ENCODE assay signal across 2 cellular contexts in the genomic region with DNA sequence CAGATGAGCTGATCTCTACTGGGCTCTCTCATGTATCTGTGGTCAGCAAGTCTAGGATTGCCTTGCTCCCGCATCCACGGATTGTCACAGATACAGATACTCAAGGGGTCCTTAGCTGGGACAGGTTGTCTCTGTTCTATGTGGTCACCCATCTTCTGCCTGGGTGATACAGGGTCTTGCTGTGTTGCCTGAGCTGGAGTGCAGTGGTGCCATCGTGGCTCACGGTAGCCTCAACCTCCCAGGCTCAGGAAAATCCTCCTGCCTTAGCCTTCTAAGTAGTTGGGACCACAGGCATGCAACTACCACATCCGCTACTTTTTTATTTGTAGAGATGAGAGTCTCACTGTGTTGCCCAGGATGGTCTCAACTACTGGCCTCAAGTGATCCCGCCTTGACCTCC.
A peak's percentile ranks its signal among the peaks of the same experiment; 100 is the strongest.
TF ChIP-seq lines count a peak whose summit lies in the region.

No MANE protein-coding gene starts in this region.

TF ChIP-seq in HepG2, 621 proteins besides CTCF, POLR2A, EP300 and RAD21:
- TF ChIP-seq ZNF121 (CRISPR knock-in tag; IDR thresholded peaks at IDR 0.05) (0 out of 2 replicates have a peak, but pooled peaks have one; percentile 13), ZNF501 (CRISPR knock-in tag; IDR thresholded peaks at IDR 0.05) (no peak), ZNF225 (CRISPR knock-in tag; IDR thresholded peaks at IDR 0.05) (no peak), SKI (IDR thresholded peaks at IDR 0.05; ENCODE audit: partially characterized antibody) (no peak)
- TF ChIP-seq, protein P1, sequence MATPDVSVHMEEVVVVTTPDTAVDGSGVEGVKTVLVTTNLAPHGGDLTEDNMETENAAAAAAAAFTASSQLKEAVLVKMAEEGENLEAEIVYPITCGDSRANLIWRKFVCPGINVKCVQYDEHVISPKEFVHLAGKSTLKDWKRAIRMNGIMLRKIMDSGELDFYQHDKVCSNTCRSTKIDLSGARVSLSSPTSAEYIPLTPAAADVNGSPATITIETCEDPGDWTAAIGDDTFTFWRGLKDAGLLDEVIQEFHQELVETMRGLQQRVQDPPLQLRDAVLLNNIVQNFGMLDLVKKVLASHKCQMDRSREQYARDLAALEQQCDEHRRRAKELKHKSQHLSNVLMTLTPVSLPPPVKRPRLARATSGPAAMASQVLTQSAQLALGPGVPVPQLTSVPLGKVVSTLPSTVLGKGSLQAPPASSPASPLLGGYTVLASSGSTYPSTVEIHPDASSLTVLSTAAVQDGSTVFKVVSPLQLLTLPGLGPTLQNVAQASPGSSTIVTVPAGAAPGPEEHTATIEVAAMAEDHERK (CRISPR knock-in tag; IDR thresholded peaks at IDR 0.05; ENCODE audit: low read depth) = no peak

TF ChIP-seq in GM12878, 131 proteins besides CTCF, POLR2A, EP300 and RAD21:
- peak in 1 of 2 experiments; percentile 9; a peak in 2 of 4 replicates for TF ChIP-seq ETV6 (conservative IDR thresholded peaks at IDR 0.05 in 1 of 2, IDR thresholded peaks at IDR 0.05 in 1 of 2; ENCODE audit: borderline replicate concordance in 1 of 2, low read depth in 1 of 2)
- TF ChIP-seq SMAD5 (IDR thresholded peaks at IDR 0.05; ENCODE audit: low read depth) = no peak
- TF ChIP-seq NFXL1 (IDR thresholded peaks at IDR 0.05; ENCODE audit: borderline replicate concordance) = 0 out of 2 replicates have a peak, but pooled peaks have one; percentile 19
- TF ChIP-seq, protein P2, sequence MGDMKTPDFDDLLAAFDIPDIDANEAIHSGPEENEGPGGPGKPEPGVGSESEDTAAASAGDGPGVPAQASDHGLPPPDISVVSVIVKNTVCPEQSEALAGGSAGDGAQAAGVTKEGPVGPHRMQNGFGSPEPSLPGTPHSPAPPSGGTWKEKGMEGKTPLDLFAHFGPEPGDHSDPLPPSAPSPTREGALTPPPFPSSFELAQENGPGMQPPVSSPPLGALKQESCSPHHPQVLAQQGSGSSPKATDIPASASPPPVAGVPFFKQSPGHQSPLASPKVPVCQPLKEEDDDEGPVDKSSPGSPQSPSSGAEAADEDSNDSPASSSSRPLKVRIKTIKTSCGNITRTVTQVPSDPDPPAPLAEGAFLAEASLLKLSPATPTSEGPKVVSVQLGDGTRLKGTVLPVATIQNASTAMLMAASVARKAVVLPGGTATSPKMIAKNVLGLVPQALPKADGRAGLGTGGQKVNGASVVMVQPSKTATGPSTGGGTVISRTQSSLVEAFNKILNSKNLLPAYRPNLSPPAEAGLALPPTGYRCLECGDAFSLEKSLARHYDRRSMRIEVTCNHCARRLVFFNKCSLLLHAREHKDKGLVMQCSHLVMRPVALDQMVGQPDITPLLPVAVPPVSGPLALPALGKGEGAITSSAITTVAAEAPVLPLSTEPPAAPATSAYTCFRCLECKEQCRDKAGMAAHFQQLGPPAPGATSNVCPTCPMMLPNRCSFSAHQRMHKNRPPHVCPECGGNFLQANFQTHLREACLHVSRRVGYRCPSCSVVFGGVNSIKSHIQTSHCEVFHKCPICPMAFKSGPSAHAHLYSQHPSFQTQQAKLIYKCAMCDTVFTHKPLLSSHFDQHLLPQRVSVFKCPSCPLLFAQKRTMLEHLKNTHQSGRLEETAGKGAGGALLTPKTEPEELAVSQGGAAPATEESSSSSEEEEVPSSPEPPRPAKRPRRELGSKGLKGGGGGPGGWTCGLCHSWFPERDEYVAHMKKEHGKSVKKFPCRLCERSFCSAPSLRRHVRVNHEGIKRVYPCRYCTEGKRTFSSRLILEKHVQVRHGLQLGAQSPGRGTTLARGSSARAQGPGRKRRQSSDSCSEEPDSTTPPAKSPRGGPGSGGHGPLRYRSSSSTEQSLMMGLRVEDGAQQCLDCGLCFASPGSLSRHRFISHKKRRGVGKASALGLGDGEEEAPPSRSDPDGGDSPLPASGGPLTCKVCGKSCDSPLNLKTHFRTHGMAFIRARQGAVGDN (IDR thresholded peaks at IDR 0.05) = no peak
- no peak for TF ChIP-seq DPF2 (IDR thresholded peaks at IDR 0.05)
